In the genomic region with DNA sequence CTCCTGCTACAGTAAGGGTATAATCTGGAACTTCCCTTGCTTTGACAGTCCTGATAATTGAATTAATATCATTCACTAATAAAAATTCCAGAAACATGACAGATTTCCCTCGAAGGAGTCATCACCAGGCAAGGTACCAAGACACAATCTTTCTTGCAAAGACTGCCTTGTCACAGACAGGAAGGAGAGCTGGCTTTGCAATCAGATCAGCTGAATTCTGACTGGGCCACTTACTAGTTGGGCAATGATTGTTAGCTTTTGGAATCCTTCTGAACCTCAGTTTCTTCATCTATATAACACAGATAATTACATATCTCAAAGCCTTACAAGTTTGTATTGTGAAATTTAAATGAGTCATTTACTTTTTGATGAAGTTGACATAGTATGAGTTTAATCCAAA, we compare ENCODE assay signal across 10 cellular contexts.
DNase-seq lines count a peak whose midpoint lies in the region; ATAC-seq and TF ChIP-seq lines count a peak whose summit lies in the region.
"Had no signal": no experiment of that assay in that cellular context is flagged by ENCODE, and none has a peak within 500 bp of the region (broad histone marks: within the 10 kb centered on the region; RNA-seq: fewer than 3 reads in every experiment).

No MANE protein-coding gene starts in this region.

- no peak overlapping the region for H3K27ac ChIP-seq in foreskin keratinocyte

- no peak for TF ChIP-seq CTCF in foreskin keratinocyte (conservative IDR thresholded peaks at IDR 0.05)

- intact Hi-C loops in left ventricle myocardium superior (cut with micrococcal nuclease) (no loop called here), cardiac septum (cut with DNase I) (no loop called here)

- peak; percentile 62 for ATAC-seq in left ventricle myocardium superior
- ATAC-seq in foreskin keratinocyte, result peak; percentile 86
- no peak for ATAC-seq in GM18858 (IDR thresholded peaks at IDR 0.05; ENCODE audit: unreplicated experiment)
- ATAC-seq in GM18498 (IDR thresholded peaks at IDR 0.05; ENCODE audit: unreplicated experiment), result no peak
- no peak for ATAC-seq in HG03342 (IDR thresholded peaks at IDR 0.05; ENCODE audit: unreplicated experiment)

- H3K27me3 ChIP-seq in foreskin keratinocyte, result no peaks in the 10 kb centered on the region

- no peaks in the 10 kb centered on the region for H3K4me1 ChIP-seq in foreskin keratinocyte

- DNase-seq in left ventricle myocardium superior, result no peak
- no peak for DNase-seq in cardiac septum (ENCODE audit: low spot score)
- DNase-seq in T1000 (lab: John Stamatoyannopoulos, UW), result peak; percentile 53
- DNase-seq in foreskin keratinocyte, result peak; percentile 67 to 79
- DNase-seq in NCI-H2029 treated with DMSO at 0.1 percent for 48 hours (lab: John Stamatoyannopoulos, UW), result no peak
- DNase-seq: activated CD4-positive, alpha-beta T cell treated with anti-CD3 and anti-CD28 coated beads, Interleukin-2, amount 50 U/mL, for 1 hour; glutamatergic neuron had no signal

Comparison
In these comparisons a context has a peak if more than half of its experiments do, and no peak if none do; other contexts are left out.
1. ATAC-seq: peak in left ventricle myocardium superior (single experiment) and foreskin keratinocyte (single experiment); none in GM18858 (single experiment), GM18498 (single experiment) and HG03342 (single experiment).
2. DNase-seq: peak in T1000 (single experiment) and foreskin keratinocyte (2 of 2); none in left ventricle myocardium superior (single experiment), cardiac septum (single experiment) and NCI-H2029 treated with DMSO at 0.1 percent for 48 hours (single experiment).